ENCODE assay signal across 17 cellular contexts in the genomic region with DNA sequence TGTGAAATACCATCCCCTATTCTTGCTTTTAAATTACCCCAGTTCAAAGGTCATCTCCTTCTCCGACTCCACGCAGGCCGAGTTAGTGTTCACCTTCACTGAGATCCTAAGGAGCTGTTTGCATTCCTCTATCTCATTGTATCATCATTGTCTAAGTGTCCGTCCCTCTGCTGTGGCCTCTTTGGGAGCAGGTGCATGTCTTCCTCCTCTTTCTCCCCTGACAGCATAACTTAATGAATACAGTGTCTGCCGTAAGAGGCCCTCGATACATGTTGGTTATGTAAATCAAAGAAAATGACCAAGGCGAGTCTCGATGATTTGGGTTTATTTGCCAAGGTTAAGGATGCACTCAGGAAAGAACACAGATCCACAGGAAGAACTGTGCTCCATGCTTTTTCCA. TPM values are rescaled to one million over a fixed set of nuclear protein-coding genes. Genes with fewer than 3 reads are reported as not detected.
DNase-seq lines count a peak whose midpoint lies in the region; ATAC-seq and TF ChIP-seq lines count a peak whose summit lies in the region.
"Had no signal": no experiment of that assay in that cellular context is flagged by ENCODE, and none has a peak within 500 bp of the region (broad histone marks: within the 10 kb centered on the region; RNA-seq: fewer than 3 reads in every experiment).

No MANE protein-coding gene starts in this region.

- no peaks in the 10 kb centered on the region for H3K36me3 ChIP-seq in HUES6 (ENCODE audit: control insufficient read depth, insufficient read depth, low read length)
- H3K36me3 ChIP-seq: spleen had no signal

- TF ChIP-seq CTCF in osteocyte (IDR thresholded peaks at IDR 0.05): no peak
- no peak for TF ChIP-seq CTCF in foreskin keratinocyte (conservative IDR thresholded peaks at IDR 0.05)

- peak overlapping the region; percentile 50 for H3K4me3 Mint-ChIP-seq in central memory CD8-positive, alpha-beta T cell
- H3K4me3 Mint-ChIP-seq in osteocyte (ENCODE audit: unreplicated experiment): no peak overlapping the region

- H3K4me1 Mint-ChIP-seq in central memory CD8-positive, alpha-beta T cell: peaks cover 71% of the 10 kb centered on the region
- peaks cover 21% of the 10 kb centered on the region for H3K4me1 Mint-ChIP-seq in osteocyte (ENCODE audit: unreplicated experiment)

- H3K27me3 ChIP-seq in HUES6 (ENCODE audit: control insufficient read depth, insufficient read depth, low read length): peaks cover 15% of the 10 kb centered on the region
- H3K27me3 ChIP-seq in foreskin keratinocyte: no peaks in the 10 kb centered on the region
- H3K27me3 ChIP-seq: spleen had no signal

- H3K27ac ChIP-seq in HUES6 (ENCODE audit: low read depth, low read length) (peak overlapping the region; percentile 60; the same call in 1 of the 2 replicates), foreskin keratinocyte (no peak overlapping the region)

- no peaks in the 10 kb centered on the region for H3K9me3 ChIP-seq in HUES6 (ENCODE audit: control insufficient read depth, insufficient read depth, low read depth, low read length)
- H3K9me3 ChIP-seq: spleen had no signal

- no peaks in the 10 kb centered on the region for H3K27me3 Mint-ChIP-seq in central memory CD8-positive, alpha-beta T cell
- H3K27me3 Mint-ChIP-seq in osteocyte (ENCODE audit: unreplicated experiment): peaks cover 8% of the 10 kb centered on the region

- peak overlapping the region; percentile 68 for H3K9ac ChIP-seq in HUES6 (ENCODE audit: low read length)

- H3K9me3 Mint-ChIP-seq in central memory CD8-positive, alpha-beta T cell: no peaks in the 10 kb centered on the region
- H3K9me3 Mint-ChIP-seq in osteocyte (ENCODE audit: unreplicated experiment): no peaks in the 10 kb centered on the region

- no peak for ATAC-seq in central memory CD8-positive, alpha-beta T cell (replicated peaks; ENCODE audit: extremely low read depth, poor library complexity, severe bottlenecking)
- ATAC-seq in GM18505 (IDR thresholded peaks at IDR 0.05; ENCODE audit: unreplicated experiment) (no peak), foreskin keratinocyte (no peak)

- TF ChIP-seq POLR2A in GM18505 (IDR thresholded peaks at IDR 0.05; ENCODE audit: borderline replicate concordance, extremely low read depth, insufficient read depth, insufficient read length): no peak

- H3K4me3 ChIP-seq in HUES6 (ENCODE audit: low read depth, low read length): peak overlapping the region; percentile 21
- H3K4me3 ChIP-seq: spleen had no signal

- peak; percentile 44 for DNase-seq in activated CD8-positive, alpha-beta memory T cell treated with anti-CD3 and anti-CD28 coated beads, Interleukin-2, amount 50 U/mL, for 48 hours
- DNase-seq in activated CD8-positive, alpha-beta memory T cell treated with anti-CD3 and anti-CD28 coated beads, Interleukin-2, amount 50 U/mL, for 4 hours: no peak
- no peak for DNase-seq in central memory CD8-positive, alpha-beta T cell (ENCODE audit: low spot score in 2 of 2)
- peak; percentile 27 for DNase-seq in osteocyte (ENCODE audit: extremely low spot score, unreplicated experiment)
- no peak for DNase-seq in foreskin keratinocyte
- DNase-seq in KBM-7: no peak
- DNase-seq: central memory CD4-positive, alpha-beta T cell; DMS79 treated with DMSO at 0.1 percent for 48 hours; HCEC 1CT; kidney; midbrain; NCI-H1436 treated with DMSO at 0.1 percent for 48 hours; NCI-H748 treated with DMSO at 0.1 percent for 48 hours; posterior cingulate gyrus; spleen had no signal

- H3K36me3 Mint-ChIP-seq in central memory CD8-positive, alpha-beta T cell (ENCODE audit: insufficient read depth): peaks cover 18% of the 10 kb centered on the region
- H3K36me3 Mint-ChIP-seq in osteocyte (ENCODE audit: unreplicated experiment): no peaks in the 10 kb centered on the region

- peak overlapping the region; percentile 23 for H3K27ac Mint-ChIP-seq in central memory CD8-positive, alpha-beta T cell (ENCODE audit: low read depth)
- no peak overlapping the region for H3K27ac Mint-ChIP-seq in osteocyte (ENCODE audit: unreplicated experiment)

- in situ Hi-C loops in KBM-7 (cut with MboI; ENCODE audit: low pct_unique_long_range_greater_than_20kb, low sequenced_read_pairs): loop anchor here (25.0 kb wide), 1 partner anchor 861 kb away; a partner anchor contains a TSS

- H3K4me1 ChIP-seq in HUES6 (ENCODE audit: control insufficient read depth, insufficient read depth, low read length) (peaks cover 55% of the 10 kb centered on the region), foreskin keratinocyte (peaks cover 16% of the 10 kb centered on the region)

RNA-seq across cellular contexts. Expression of a gene that starts 4.9 kb away (rescaled TPM):
- 42.2 and 42.8 TPM in 2 replicates for total RNA-seq in osteocyte
- total RNA-seq in foreskin keratinocyte: 30.5 TPM in 2 replicates
- 14.4 and 17.0 TPM in 2 replicates for polyA plus RNA-seq in foreskin keratinocyte

RNA-seq across cellular contexts. Expression of a gene that starts 35.7 kb away (rescaled TPM):
- total RNA-seq in osteocyte (2.6 and 3.2 TPM in 2 replicates), foreskin keratinocyte (not detected in 2 replicates)
- 0.17 TPM in 1 of 2 replicates, not detected in the other for polyA plus RNA-seq in foreskin keratinocyte

Comparison
In these comparisons a context has a peak if more than half of its experiments do, and no peak if none do; other contexts are left out.
1. DNase-seq: peak in activated CD8-positive, alpha-beta memory T cell treated with anti-CD3 and anti-CD28 coated beads, Interleukin-2, amount 50 U/mL, for 48 hours (single experiment) and osteocyte (single experiment); none in activated CD8-positive, alpha-beta memory T cell treated with anti-CD3 and anti-CD28 coated beads, Interleukin-2, amount 50 U/mL, for 4 hours (single experiment), central memory CD8-positive, alpha-beta T cell (0 of 2), foreskin keratinocyte (0 of 2) and KBM-7 (single experiment).